Comparison of ENCODE assay signal across 8 cellular contexts in the genomic region with DNA sequence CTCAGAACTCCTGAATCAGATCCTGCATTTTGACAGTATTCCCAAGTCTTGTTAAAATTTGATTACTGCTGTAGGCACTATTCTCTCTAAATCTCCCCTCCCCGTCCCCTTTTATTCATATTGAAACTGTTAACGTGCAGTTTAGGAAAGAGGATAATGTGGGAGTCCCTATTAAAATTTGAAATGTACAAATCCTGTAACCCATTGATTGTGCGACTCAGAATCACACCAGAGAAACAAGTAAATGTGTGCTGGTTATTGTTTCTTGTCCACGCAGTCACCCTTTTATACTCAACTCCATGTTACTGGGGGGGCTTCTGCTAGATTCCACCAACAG. TPM values are rescaled to one million over a fixed set of nuclear protein-coding genes. Genes with fewer than 3 reads are reported as not detected.
DNase-seq lines count a peak whose midpoint lies in the region; ATAC-seq and TF ChIP-seq lines count a peak whose summit lies in the region.

No MANE protein-coding gene starts in this region.

- H3K4me3 ChIP-seq in body of pancreas = no peak overlapping the region
- H3K4me3 ChIP-seq in upper lobe of right lung = peak overlapping the region; percentile 82

- no peak for DNase-seq in activated naive CD4-positive, alpha-beta T cell treated with anti-CD3 and anti-CD28 coated beads, Interleukin-2, amount 50 U/mL, for 16 hours
- DNase-seq in body of pancreas (no peak), memory B cell (ENCODE audit: low spot score in 2 of 2) (no peak), upper lobe of right lung (no peak), mesenteric fat pad (ENCODE audit: low spot score) (no peak)

- TF ChIP-seq CTCF in body of pancreas (IDR thresholded peaks at IDR 0.05) = no peak
- TF ChIP-seq CTCF in upper lobe of right lung (IDR thresholded peaks at IDR 0.05) = no peak

- ATAC-seq in body of pancreas (no peak), memory B cell (ENCODE audit: low read depth) (no peak), upper lobe of right lung (no peak), GM19463 (IDR thresholded peaks at IDR 0.05; ENCODE audit: unreplicated experiment) (no peak), GM21528 (IDR thresholded peaks at IDR 0.05; ENCODE audit: low FRiP score, unreplicated experiment) (no peak)

- H3K4me3 Mint-ChIP-seq in activated naive CD4-positive, alpha-beta T cell treated with anti-CD3 and anti-CD28 coated beads, Interleukin-2, amount 50 U/mL, for 24 hours = peak overlapping the region; percentile 95
- H3K4me3 Mint-ChIP-seq in memory B cell = peak overlapping the region; percentile 95

- no peaks in the 10 kb centered on the region for H3K27me3 Mint-ChIP-seq in activated naive CD4-positive, alpha-beta T cell treated with anti-CD3 and anti-CD28 coated beads, Interleukin-2, amount 50 U/mL, for 24 hours
- no peaks in the 10 kb centered on the region for H3K27me3 Mint-ChIP-seq in memory B cell

- intact Hi-C loops in body of pancreas (cut with DNase I) = no loop called here
- intact Hi-C loops in upper lobe of right lung (cut with DNase I) = no loop called here

- H3K36me3 ChIP-seq in body of pancreas (replicated peaks in 1 of 2; ENCODE audit: insufficient read depth in 1 of 2, low read depth in 2 of 2) (no peaks in the 10 kb centered on the region), upper lobe of right lung (no peaks in the 10 kb centered on the region)

- 30 to 36% methylated on average over 4 of the region's 4 CpGs for WGBS in body of pancreas, 2 donors

- peak overlapping the region; percentile 58 to 91 (median 86) for H3K27ac ChIP-seq in body of pancreas
- peak overlapping the region; percentile 78 for H3K27ac ChIP-seq in upper lobe of right lung

- peak overlapping the region; percentile 96 for H3K27ac Mint-ChIP-seq in activated naive CD4-positive, alpha-beta T cell treated with anti-CD3 and anti-CD28 coated beads, Interleukin-2, amount 50 U/mL, for 24 hours
- H3K27ac Mint-ChIP-seq in memory B cell = peak overlapping the region; percentile 92

- H3K9me3 ChIP-seq in body of pancreas (no peaks in the 10 kb centered on the region), upper lobe of right lung (no peaks in the 10 kb centered on the region)

- H3K9me3 Mint-ChIP-seq in activated naive CD4-positive, alpha-beta T cell treated with anti-CD3 and anti-CD28 coated beads, Interleukin-2, amount 50 U/mL, for 24 hours = no peaks in the 10 kb centered on the region
- no peaks in the 10 kb centered on the region for H3K9me3 Mint-ChIP-seq in memory B cell

- TF ChIP-seq POLR2A in body of pancreas (IDR thresholded peaks at IDR 0.05) = no peak

- H3K36me3 Mint-ChIP-seq in activated naive CD4-positive, alpha-beta T cell treated with anti-CD3 and anti-CD28 coated beads, Interleukin-2, amount 50 U/mL, for 24 hours = peaks cover 4% of the 10 kb centered on the region
- peaks cover 2% of the 10 kb centered on the region for H3K36me3 Mint-ChIP-seq in memory B cell

- H3K4me1 Mint-ChIP-seq in activated naive CD4-positive, alpha-beta T cell treated with anti-CD3 and anti-CD28 coated beads, Interleukin-2, amount 50 U/mL, for 24 hours = peaks cover 46% of the 10 kb centered on the region
- peaks cover 13% of the 10 kb centered on the region for H3K4me1 Mint-ChIP-seq in memory B cell

- no peaks in the 10 kb centered on the region for H3K27me3 ChIP-seq in body of pancreas
- H3K27me3 ChIP-seq in upper lobe of right lung = no peaks in the 10 kb centered on the region

- H3K4me1 ChIP-seq in body of pancreas (peaks cover 16% of the 10 kb centered on the region), upper lobe of right lung (peaks cover 14% of the 10 kb centered on the region)

RNA-seq across cellular contexts. Expression of a gene that starts 0.6 kb away (rescaled TPM):
- 10 to 100 TPM; 15.2 to 20.0 TPM for total RNA-seq in body of pancreas
- total RNA-seq in upper lobe of right lung = 25.7 TPM
- total RNA-seq in mesenteric fat pad = 22.6 TPM

RNA-seq across cellular contexts. Expression of a gene that starts 25.9 kb away (rescaled TPM):
- total RNA-seq in body of pancreas (10 to 100 TPM in 1 of 2 donors, 1 to 10 TPM in 1; 4.3 to 13.5 TPM), upper lobe of right lung (14.5 TPM), mesenteric fat pad (16.9 TPM)

RNA-seq across cellular contexts. Expression of a gene that starts 31.2 kb away (rescaled TPM):
- total RNA-seq in body of pancreas (10 to 100 TPM; 17.5 to 24.1 TPM), upper lobe of right lung (32.7 TPM), mesenteric fat pad (38.7 TPM)
